8 cellular contexts compared by ENCODE assay signal in the genomic region with DNA sequence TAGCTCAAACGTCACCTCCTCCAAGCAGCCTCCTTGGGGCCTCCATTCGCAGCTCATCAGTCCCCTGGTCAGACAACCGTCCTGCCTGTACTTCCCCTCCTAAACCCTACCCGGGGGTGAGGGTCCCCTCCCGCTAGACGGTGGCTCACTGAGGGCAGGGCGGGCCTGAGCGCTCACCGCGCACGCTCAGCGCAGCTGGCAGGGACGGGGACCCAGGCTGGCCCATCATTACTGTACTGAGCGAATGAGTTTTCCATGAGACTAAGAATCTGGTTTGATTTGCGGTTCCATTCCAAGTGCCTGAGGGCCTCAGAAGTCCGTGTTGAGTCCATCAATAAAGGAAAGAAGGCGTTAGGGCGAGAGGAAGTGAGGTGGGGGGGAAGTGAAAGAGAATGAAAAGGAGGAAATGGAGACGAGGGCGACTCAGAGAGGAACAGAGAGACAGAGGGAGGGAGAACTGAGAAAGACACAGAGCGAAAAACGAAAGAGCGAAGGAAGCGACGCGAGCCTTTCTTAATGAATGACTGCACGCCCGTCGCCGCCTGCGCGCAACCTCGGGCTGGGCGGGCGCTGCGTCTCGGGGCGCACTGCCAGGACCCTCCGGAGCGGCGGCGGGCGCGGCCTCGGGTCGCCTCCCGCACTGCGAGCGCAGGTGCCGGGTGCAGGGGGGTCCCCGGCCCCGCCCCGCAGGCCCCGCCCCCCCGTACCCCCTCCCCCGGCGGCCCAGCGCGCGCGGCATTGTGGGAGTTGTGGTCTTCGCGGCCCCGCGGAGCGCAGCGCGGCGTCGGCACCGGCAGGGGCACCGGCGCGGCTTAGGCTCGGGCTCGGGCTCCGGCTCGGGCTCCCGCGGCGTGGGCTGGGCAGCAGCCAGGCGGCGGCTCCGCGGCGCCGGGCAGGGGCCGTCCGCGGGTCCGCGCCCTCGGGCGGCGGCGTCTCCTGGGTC. TPM values are rescaled to one million over a fixed set of nuclear protein-coding genes. Genes with fewer than 3 reads are reported as not detected.
DNase-seq lines count a peak whose midpoint lies in the region; ATAC-seq and TF ChIP-seq lines count a peak whose summit lies in the region.

A gene with protein sequence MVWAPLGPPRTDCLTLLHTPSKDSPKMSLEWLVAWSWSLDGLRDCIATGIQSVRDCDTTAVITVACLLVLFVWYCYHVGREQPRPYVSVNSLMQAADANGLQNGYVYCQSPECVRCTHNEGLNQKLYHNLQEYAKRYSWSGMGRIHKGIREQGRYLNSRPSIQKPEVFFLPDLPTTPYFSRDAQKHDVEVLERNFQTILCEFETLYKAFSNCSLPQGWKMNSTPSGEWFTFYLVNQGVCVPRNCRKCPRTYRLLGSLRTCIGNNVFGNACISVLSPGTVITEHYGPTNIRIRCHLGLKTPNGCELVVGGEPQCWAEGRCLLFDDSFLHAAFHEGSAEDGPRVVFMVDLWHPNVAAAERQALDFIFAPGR (plus strand): TSS at position 746 of the 943 bp plus-strand sequence. CDS start 4,356 bp downstream, outside the sequence.

- peaks cover 7% of the 10 kb centered on the region; the same call in 1 of the 2 replicates for H4K20me1 ChIP-seq in OCI-LY7 (ENCODE audit: insufficient read depth, low read length)

- ATAC-seq in CD8-positive, alpha-beta T cell, result peak; percentile 89
- ATAC-seq in GM19438 (IDR thresholded peaks at IDR 0.05; ENCODE audit: low read depth, unreplicated experiment), result peak; percentile 75
- peak; percentile 57 for ATAC-seq in HG03565 (IDR thresholded peaks at IDR 0.05; ENCODE audit: unreplicated experiment)

- peak within 1 kb of the TSS; percentile 80 for H2AFZ ChIP-seq in OCI-LY7 (ENCODE audit: low read length)

- intact Hi-C loops in CD8-positive, alpha-beta T cell (cut with DNase I, micrococcal nuclease), result loop anchor here (1.0 to 5.0 kb wide), 8 partner anchors 30 to 1021 kb away; a partner anchor contains a TSS
- intact Hi-C loops in OCI-LY7 (cut with micrococcal nuclease; ENCODE audit: unreplicated experiment), result loop anchor here (2.0 kb wide), 1 partner anchor 244 kb away; no protein-coding TSS in a partner anchor

- CTCF ChIA-PET in CD8-positive, alpha-beta T cell (lab: Charles Lee), result no interaction called here
- CTCF ChIA-PET in OCI-LY7 (lab: Charles Lee; ENCODE audit: unreplicated experiment), result no interaction called here

- H3K27ac ChIP-seq in CD8-positive, alpha-beta T cell (ENCODE audit: low read depth, low read length), result peak within 1 kb of the TSS; percentile 89
- H3K27ac ChIP-seq in OCI-LY7 (ENCODE audit: low read depth, low read length, poor library complexity, severe bottlenecking), result peak within 1 kb of the TSS; percentile 91
- H3K27ac ChIP-seq in epithelial cell of prostate, result peak within 1 kb of the TSS; percentile 47
- peak within 1 kb of the TSS; percentile 90 for H3K27ac ChIP-seq in muscle layer of duodenum (ENCODE audit: low read length)

- TF ChIP-seq CTCF in CD8-positive, alpha-beta T cell (IDR thresholded peaks at IDR 0.05), result no peak
- TF ChIP-seq CTCF in OCI-LY7 (conservative IDR thresholded peaks at IDR 0.05; ENCODE audit: low read length), result no peak

- H3K36me3 ChIP-seq in CD8-positive, alpha-beta T cell (ENCODE audit: insufficient read depth, low read length), result no peaks in the 10 kb centered on the region
- H3K36me3 ChIP-seq in OCI-LY7 (ENCODE audit: insufficient read depth, low read length) (no peaks in the 10 kb centered on the region), muscle layer of duodenum (ENCODE audit: control insufficient read depth in 1 of 2, insufficient read depth in 2 of 2, low read length in 2 of 2) (no peaks in the 10 kb centered on the region)

- peaks cover 34% of the 10 kb centered on the region for H3K4me1 Mint-ChIP-seq in CD8-positive, alpha-beta T cell (ENCODE audit: low read depth)

- peak within 1 kb of the TSS; percentile 99 for H3K27ac Mint-ChIP-seq in CD8-positive, alpha-beta T cell

- peak within 1 kb of the TSS; percentile 100 for H3K4me3 Mint-ChIP-seq in CD8-positive, alpha-beta T cell

- BruUV-seq in OCI-LY7 (replicated peaks; lab: Mats Ljungman, UMichigan), result TSS peak; percentile 79

- H3K9me3 Mint-ChIP-seq in CD8-positive, alpha-beta T cell, result no peaks in the 10 kb centered on the region

- POLR2A ChIA-PET in CD8-positive, alpha-beta T cell (lab: Charles Lee), result interaction anchor here (0.7 to 4.1 kb wide), 4 partner anchors 15 to 244 kb away, joined by 3 to 26 read pairs (median 4); a partner anchor contains a TSS
- POLR2A ChIA-PET in OCI-LY7 (lab: Charles Lee), result interaction anchor here (0.7 to 0.9 kb wide), 2 partner anchors 57 to 63 kb away, joined by 3 read pairs; no protein-coding TSS in a partner anchor

- no peaks in the 10 kb centered on the region for H3K27me3 Mint-ChIP-seq in CD8-positive, alpha-beta T cell (ENCODE audit: low read depth)

- no peaks in the 10 kb centered on the region for H3K79me2 ChIP-seq in OCI-LY7 (ENCODE audit: insufficient read depth, low read depth, low read length)

- H3K4me1 ChIP-seq in CD8-positive, alpha-beta T cell (ENCODE audit: insufficient read depth, low read length), result peaks cover 23% of the 10 kb centered on the region
- H3K4me1 ChIP-seq in OCI-LY7 (ENCODE audit: insufficient read depth, low read length, poor library complexity, severe bottlenecking) (peaks cover 42% of the 10 kb centered on the region), muscle layer of duodenum (ENCODE audit: control insufficient read depth in 1 of 2, insufficient read depth in 2 of 2, low read length in 2 of 2) (peaks cover 4 to 8% of the 10 kb centered on the region in 2 donors)

- H3K9me2 ChIP-seq in OCI-LY7 (ENCODE audit: insufficient read depth, low read length), result no peaks in the 10 kb centered on the region

- H3K9me3 ChIP-seq in CD8-positive, alpha-beta T cell (ENCODE audit: low read length), result no peaks in the 10 kb centered on the region
- H3K9me3 ChIP-seq in OCI-LY7 (ENCODE audit: low read length) (peaks cover under 1% of the 10 kb centered on the region; the same call in 1 of the 2 replicates), muscle layer of duodenum (ENCODE audit: control insufficient read depth in 1 of 2, low read length in 2 of 2) (peaks cover 0 to under 1% of the 10 kb centered on the region in 2 donors)

- H3K4me2 ChIP-seq in OCI-LY7 (ENCODE audit: low read length), result peak within 1 kb of the TSS; percentile 82

- peak within 1 kb of the TSS; percentile 84 for H3K4me3 ChIP-seq in CD8-positive, alpha-beta T cell (ENCODE audit: low read depth, low read length)
- peak within 1 kb of the TSS; percentile 73 for H3K4me3 ChIP-seq in OCI-LY7 (ENCODE audit: low read depth, low read length, poor library complexity, severe bottlenecking)
- H3K4me3 ChIP-seq in muscle layer of duodenum (ENCODE audit: low read depth in 1 of 2, low read length in 2 of 2), result peak within 1 kb of the TSS; percentile 86 to 93

- peak; percentile 62 to 88 (median 76) for DNase-seq in CD8-positive, alpha-beta T cell
- DNase-seq in OCI-LY7 (ENCODE audit: low spot score), result peak; percentile 90
- DNase-seq in activated CD8-positive, alpha-beta memory T cell treated with anti-CD3 and anti-CD28 coated beads, Interleukin-2, amount 50 U/mL, for 48 hours, result peak; percentile 87
- no peak for DNase-seq in epithelial cell of prostate (ENCODE audit: low read depth, low spot score)
- DNase-seq in stimulated activated CD8-positive, alpha-beta memory T cell treated with anti-CD3 and anti-CD28 coated beads, Interleukin-4, amount 100 ng/mL, for 48 hours, result peak; percentile 80

- no peaks in the 10 kb centered on the region for H3K27me3 ChIP-seq in CD8-positive, alpha-beta T cell (ENCODE audit: insufficient read depth, low read length)
- H3K27me3 ChIP-seq in muscle layer of duodenum (ENCODE audit: low read depth, low read length), result no peaks in the 10 kb centered on the region

- peaks cover 7% of the 10 kb centered on the region for H3K36me3 Mint-ChIP-seq in CD8-positive, alpha-beta T cell

RNA-seq across cellular contexts. Expression of the gene that starts here (rescaled TPM):
- under 1 TPM; 0.90 to 1.00 TPM for total RNA-seq in CD8-positive, alpha-beta T cell
- 5.8 and 6.5 TPM in 2 replicates for total RNA-seq in OCI-LY7 (2014; rRNA removed; shearing (Covaris generic))
- total RNA-seq in OCI-LY7 (2022), result 5.5 and 6.1 TPM in 2 replicates

Comparison
In these comparisons a context has a peak if more than half of its experiments do, and no peak if none do; other contexts are left out.
1. Peak in DNase-seq, ATAC-seq, H3K4me3 ChIP-seq and H3K27ac ChIP-seq in CD8-positive, alpha-beta T cell; RNA of the gene not detected or under 1 TPM.